22 cellular contexts compared by ENCODE assay signal in the genomic region with DNA sequence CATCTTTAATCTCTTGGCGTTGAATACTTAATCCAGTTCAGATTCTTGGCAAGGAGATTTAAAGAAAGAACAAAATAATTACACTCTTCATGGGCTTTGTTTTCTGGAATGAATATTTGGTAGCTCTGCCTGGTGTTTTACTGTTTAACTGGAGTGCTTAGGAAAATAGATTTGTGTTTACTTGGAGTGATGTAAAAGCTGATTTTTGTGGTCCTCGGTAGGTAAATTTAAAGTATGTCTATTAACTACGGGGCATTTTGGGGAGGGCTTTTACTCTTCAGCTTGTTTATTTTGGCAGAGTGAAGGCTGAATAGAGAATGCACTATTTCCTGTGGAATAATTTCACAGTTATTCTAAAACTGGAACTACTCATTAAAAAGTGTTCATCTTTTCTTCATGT.
DNase-seq lines count a peak whose midpoint lies in the region; ATAC-seq and TF ChIP-seq lines count a peak whose summit lies in the region.
"Had no signal": no experiment of that assay in that cellular context is flagged by ENCODE, and none has a peak within 500 bp of the region (broad histone marks: within the 10 kb centered on the region; RNA-seq: fewer than 3 reads in every experiment).

No MANE protein-coding gene starts in this region.

- DNase-seq in DMS153 treated with DMSO at 0.1 percent for 48 hours (lab: John Stamatoyannopoulos, UW; ENCODE audit: unreplicated experiment) = peak; percentile 30
- no peak for DNase-seq in DMS153 (lab: John Stamatoyannopoulos, UW)
- DNase-seq in NCI-H748 (lab: John Stamatoyannopoulos, UW; ENCODE audit: unreplicated experiment) = peak; percentile 67
- DNase-seq in dermis blood vessel endothelial cell = peak; percentile 45
- no peak for DNase-seq in neural progenitor cell (ENCODE audit: low spot score)
- DNase-seq in WTC11 (ENCODE audit: low spot score) = no peak
- no peak for DNase-seq in dorsolateral prefrontal cortex
- DNase-seq: activated naive CD4-positive, alpha-beta T cell treated with anti-CD3 and anti-CD28 coated beads, Interleukin-2, amount 50 U/mL, for 16 hours; activated T-cell treated with anti-CD3 and anti-CD28 coated beads, Interleukin-2, amount 50 U/mL, for 1 hour; DMS79 treated with DMSO at 0.1 percent for 48 hours; effector memory CD4-positive, alpha-beta T cell; left ventricle myocardium inferior; MV-4-11; NCI-H510A; stimulated activated naive CD8-positive, alpha-beta T cell treated with anti-CD3 and anti-CD28 coated beads, Interleukin-15, Interleukin-2, amounts not matched to agents 100 U/mL and 50 U/mL, for 24 hours; upper lobe of right lung had no signal

- H3K9me3 Mint-ChIP-seq in neural progenitor cell (no peaks in the 10 kb centered on the region), WTC11 (no peaks in the 10 kb centered on the region)

- H3K4me1 Mint-ChIP-seq in neural progenitor cell (peaks cover 44% of the 10 kb centered on the region), WTC11 (no peaks in the 10 kb centered on the region)
- H3K4me1 Mint-ChIP-seq: IgD-negative memory B cell had no signal

- ATAC-seq in HG02610 (IDR thresholded peaks at IDR 0.05; ENCODE audit: unreplicated experiment) (no peak), WTC11 (no peak)
- ATAC-seq: Panc1; stimulated activated naive CD8-positive, alpha-beta T cell treated with anti-CD3 and anti-CD28 coated beads, Interleukin-15, Interleukin-2, amounts not matched to agents 100 U/mL and 50 U/mL, for 24 hours; upper lobe of right lung had no signal

- H3K4me3 ChIP-seq in neural progenitor cell = no peak overlapping the region
- H3K4me3 ChIP-seq in dorsolateral prefrontal cortex = no peak overlapping the region
- H3K4me3 ChIP-seq: BLaER1, left ventricle myocardium inferior, prostate gland, upper lobe of right lung had no signal

- H3K27me3 Mint-ChIP-seq in neural progenitor cell (ENCODE audit: insufficient read depth, low read depth) = peaks cover 2% of the 10 kb centered on the region
- no peaks in the 10 kb centered on the region for H3K27me3 Mint-ChIP-seq in WTC11 (ENCODE audit: low read depth)
- H3K27me3 Mint-ChIP-seq: IgD-negative memory B cell had no signal

- H3K27ac Mint-ChIP-seq in neural progenitor cell = peak overlapping the region; percentile 75
- no peak overlapping the region for H3K27ac Mint-ChIP-seq in WTC11
- H3K27ac Mint-ChIP-seq: IgD-negative memory B cell had no signal

- H2AFZ ChIP-seq in neural progenitor cell (replicated peaks) = peak overlapping the region; percentile 17

- H4K20me1 ChIP-seq in neural progenitor cell (ENCODE audit: low read depth) = no peaks in the 10 kb centered on the region
- H4K20me1 ChIP-seq: BLaER1 had no signal

- H3K27ac ChIP-seq in neural progenitor cell (no peak overlapping the region), dorsolateral prefrontal cortex (no peak overlapping the region)
- H3K27ac ChIP-seq: 22Rv1, BLaER1, left ventricle myocardium inferior, prostate gland, upper lobe of right lung had no signal

- H3K79me2 ChIP-seq in neural progenitor cell (ENCODE audit: low read depth) = no peaks in the 10 kb centered on the region

- POLR2A ChIA-PET in WTC11 (lab: Charles Lee) = no interaction called here

- H3K4me2 ChIP-seq in neural progenitor cell = peak overlapping the region; percentile 7
- H3K4me2 ChIP-seq: BLaER1 had no signal

- H3F3A ChIP-seq in neural progenitor cell (ENCODE audit: low read depth) = no peaks in the 10 kb centered on the region

- CTCF ChIA-PET in WTC11 (lab: Charles Lee) = interaction anchor here (0.5 to 1.3 kb wide), 3 partner anchors 44 to 627 kb away, joined by 3 to 4 read pairs (median 4); no protein-coding TSS in a partner anchor

- intact Hi-C loops in dorsolateral prefrontal cortex (cut with DNase I) = no loop called here

- peaks cover 15% of the 10 kb centered on the region for H3K4me1 ChIP-seq in neural progenitor cell
- H3K4me1 ChIP-seq: BLaER1, left ventricle myocardium inferior, prostate gland, upper lobe of right lung had no signal

- no peaks in the 10 kb centered on the region for H3K36me3 ChIP-seq in neural progenitor cell
- H3K36me3 ChIP-seq: BLaER1, left ventricle myocardium inferior, prostate gland, upper lobe of right lung had no signal

- H3K4me3 Mint-ChIP-seq in neural progenitor cell (no peak overlapping the region), WTC11 (no peak overlapping the region)
- H3K4me3 Mint-ChIP-seq: IgD-negative memory B cell had no signal

- H3K9me3 ChIP-seq in neural progenitor cell (ENCODE audit: low read depth) = no peaks in the 10 kb centered on the region
- H3K9me3 ChIP-seq: BLaER1, left ventricle myocardium inferior, prostate gland, upper lobe of right lung had no signal

- H3K9ac ChIP-seq in neural progenitor cell = no peak overlapping the region
- H3K9ac ChIP-seq: BLaER1 had no signal

- no peaks in the 10 kb centered on the region for H3K27me3 ChIP-seq in neural progenitor cell
- H3K27me3 ChIP-seq in dorsolateral prefrontal cortex = peaks cover 0 to 6% (median 0%) of the 10 kb centered on the region in 45 donors
- H3K27me3 ChIP-seq: BLaER1, upper lobe of right lung had no signal

- H3K36me3 Mint-ChIP-seq in neural progenitor cell = no peaks in the 10 kb centered on the region
- H3K36me3 Mint-ChIP-seq in WTC11 = no peaks in the 10 kb centered on the region
- H3K36me3 Mint-ChIP-seq: IgD-negative memory B cell had no signal

- no peak for TF ChIP-seq CTCF in neural progenitor cell (IDR thresholded peaks at IDR 0.05)
- TF ChIP-seq CTCF in WTC11 (IDR thresholded peaks at IDR 0.05) = no peak
- no peak for TF ChIP-seq CTCF in dorsolateral prefrontal cortex (IDR thresholded peaks at IDR 0.05 in 54 of 56, conservative IDR thresholded peaks at IDR 0.05 in 2 of 56; ENCODE audit: low read depth in 1 of 56, partially characterized antibody in 56 of 56)

TF ChIP-seq in WTC11, 78 proteins besides CTCF, POLR2A, EP300 and RAD21 (continues in another document):
- no peak for TF ChIP-seq NR3C1 (CRISPR knock-in tag; conservative IDR thresholded peaks at IDR 0.05; ENCODE audit: low read depth)
- no peak for TF ChIP-seq NR2C2 (CRISPR knock-in tag; IDR thresholded peaks at IDR 0.05)
- TF ChIP-seq ZNF263 (CRISPR knock-in tag; IDR thresholded peaks at IDR 0.05; ENCODE audit: low read depth) = no peak
- TF ChIP-seq, protein P1, sequence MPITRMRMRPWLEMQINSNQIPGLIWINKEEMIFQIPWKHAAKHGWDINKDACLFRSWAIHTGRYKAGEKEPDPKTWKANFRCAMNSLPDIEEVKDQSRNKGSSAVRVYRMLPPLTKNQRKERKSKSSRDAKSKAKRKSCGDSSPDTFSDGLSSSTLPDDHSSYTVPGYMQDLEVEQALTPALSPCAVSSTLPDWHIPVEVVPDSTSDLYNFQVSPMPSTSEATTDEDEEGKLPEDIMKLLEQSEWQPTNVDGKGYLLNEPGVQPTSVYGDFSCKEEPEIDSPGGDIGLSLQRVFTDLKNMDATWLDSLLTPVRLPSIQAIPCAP (CRISPR knock-in tag; IDR thresholded peaks at IDR 0.05) = no peak
- TF ChIP-seq ZNF219 (CRISPR knock-in tag; IDR thresholded peaks at IDR 0.05; ENCODE audit: borderline replicate concordance) = no peak
- TF ChIP-seq, protein P2, sequence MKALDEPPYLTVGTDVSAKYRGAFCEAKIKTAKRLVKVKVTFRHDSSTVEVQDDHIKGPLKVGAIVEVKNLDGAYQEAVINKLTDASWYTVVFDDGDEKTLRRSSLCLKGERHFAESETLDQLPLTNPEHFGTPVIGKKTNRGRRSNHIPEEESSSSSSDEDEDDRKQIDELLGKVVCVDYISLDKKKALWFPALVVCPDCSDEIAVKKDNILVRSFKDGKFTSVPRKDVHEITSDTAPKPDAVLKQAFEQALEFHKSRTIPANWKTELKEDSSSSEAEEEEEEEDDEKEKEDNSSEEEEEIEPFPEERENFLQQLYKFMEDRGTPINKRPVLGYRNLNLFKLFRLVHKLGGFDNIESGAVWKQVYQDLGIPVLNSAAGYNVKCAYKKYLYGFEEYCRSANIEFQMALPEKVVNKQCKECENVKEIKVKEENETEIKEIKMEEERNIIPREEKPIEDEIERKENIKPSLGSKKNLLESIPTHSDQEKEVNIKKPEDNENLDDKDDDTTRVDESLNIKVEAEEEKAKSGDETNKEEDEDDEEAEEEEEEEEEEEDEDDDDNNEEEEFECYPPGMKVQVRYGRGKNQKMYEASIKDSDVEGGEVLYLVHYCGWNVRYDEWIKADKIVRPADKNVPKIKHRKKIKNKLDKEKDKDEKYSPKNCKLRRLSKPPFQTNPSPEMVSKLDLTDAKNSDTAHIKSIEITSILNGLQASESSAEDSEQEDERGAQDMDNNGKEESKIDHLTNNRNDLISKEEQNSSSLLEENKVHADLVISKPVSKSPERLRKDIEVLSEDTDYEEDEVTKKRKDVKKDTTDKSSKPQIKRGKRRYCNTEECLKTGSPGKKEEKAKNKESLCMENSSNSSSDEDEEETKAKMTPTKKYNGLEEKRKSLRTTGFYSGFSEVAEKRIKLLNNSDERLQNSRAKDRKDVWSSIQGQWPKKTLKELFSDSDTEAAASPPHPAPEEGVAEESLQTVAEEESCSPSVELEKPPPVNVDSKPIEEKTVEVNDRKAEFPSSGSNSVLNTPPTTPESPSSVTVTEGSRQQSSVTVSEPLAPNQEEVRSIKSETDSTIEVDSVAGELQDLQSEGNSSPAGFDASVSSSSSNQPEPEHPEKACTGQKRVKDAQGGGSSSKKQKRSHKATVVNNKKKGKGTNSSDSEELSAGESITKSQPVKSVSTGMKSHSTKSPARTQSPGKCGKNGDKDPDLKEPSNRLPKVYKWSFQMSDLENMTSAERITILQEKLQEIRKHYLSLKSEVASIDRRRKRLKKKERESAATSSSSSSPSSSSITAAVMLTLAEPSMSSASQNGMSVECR (CRISPR knock-in tag; IDR thresholded peaks at IDR 0.05; ENCODE audit: borderline replicate concordance) = no peak
- TF ChIP-seq, protein P3, sequence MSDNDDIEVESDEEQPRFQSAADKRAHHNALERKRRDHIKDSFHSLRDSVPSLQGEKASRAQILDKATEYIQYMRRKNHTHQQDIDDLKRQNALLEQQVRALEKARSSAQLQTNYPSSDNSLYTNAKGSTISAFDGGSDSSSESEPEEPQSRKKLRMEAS (CRISPR knock-in tag; IDR thresholded peaks at IDR 0.05) = no peak
- TF ChIP-seq, protein P4, sequence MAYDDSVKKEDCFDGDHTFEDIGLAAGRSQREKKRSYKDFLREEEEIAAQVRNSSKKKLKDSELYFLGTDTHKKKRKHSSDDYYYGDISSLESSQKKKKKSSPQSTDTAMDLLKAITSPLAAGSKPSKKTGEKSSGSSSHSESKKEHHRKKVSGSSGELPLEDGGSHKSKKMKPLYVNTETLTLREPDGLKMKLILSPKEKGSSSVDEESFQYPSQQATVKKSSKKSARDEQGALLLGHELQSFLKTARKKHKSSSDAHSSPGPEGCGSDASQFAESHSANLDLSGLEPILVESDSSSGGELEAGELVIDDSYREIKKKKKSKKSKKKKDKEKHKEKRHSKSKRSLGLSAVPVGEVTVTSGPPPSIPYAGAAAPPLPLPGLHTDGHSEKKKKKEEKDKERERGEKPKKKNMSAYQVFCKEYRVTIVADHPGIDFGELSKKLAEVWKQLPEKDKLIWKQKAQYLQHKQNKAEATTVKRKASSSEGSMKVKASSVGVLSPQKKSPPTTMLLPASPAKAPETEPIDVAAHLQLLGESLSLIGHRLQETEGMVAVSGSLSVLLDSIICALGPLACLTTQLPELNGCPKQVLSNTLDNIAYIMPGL (CRISPR knock-in tag; IDR thresholded peaks at IDR 0.05) = no peak
- TF ChIP-seq CREM (CRISPR knock-in tag; IDR thresholded peaks at IDR 0.05) = no peak

Comparison
In these comparisons a context has a peak if more than half of its experiments do, and no peak if none do; other contexts are left out.
1. DNase-seq: peak in DMS153 treated with DMSO at 0.1 percent for 48 hours (single experiment), NCI-H748 (single experiment) and dermis blood vessel endothelial cell (single experiment); none in DMS153 (single experiment), neural progenitor cell (single experiment), WTC11 (single experiment) and dorsolateral prefrontal cortex (0 of 10).